In genomic region chr12:99996095-99996494, GRCh38 we compare ENCODE assay signal across 9 cellular contexts. TPM values are rescaled to one million over a fixed set of nuclear protein-coding genes. Genes with fewer than 3 reads are reported as not detected.
"Had no signal": no experiment of that assay in that cellular context is flagged by ENCODE, and none has a peak within 500 bp of the region (broad histone marks: within the 10 kb centered on the region; RNA-seq: fewer than 3 reads in every experiment).

No MANE protein-coding gene starts in this region.

- ATAC-seq: K562 had no signal

- H3K27ac ChIP-seq: GM23248 had no signal

- FAIRE-seq: HTR-8/SVneo, K562 had no signal

- H2AFZ ChIP-seq: GM23248 had no signal

- H3K9ac ChIP-seq: GM23248 had no signal

- DNase-seq: GM23248, GOT3, H7, HCEC 1CT, IMR-90, KG1 had no signal

- H3K4me3 ChIP-seq: GM23248, K562 had no signal

RNA-seq across cellular contexts. Expression of gene ANKS1B, which starts 11.4 kb away (rescaled TPM):
- total RNA-seq: GM23248, HT-29 had no signal
- polyA plus RNA-seq: GM23248 had no signal
